Comparison of ENCODE assay signal across 30 cellular contexts in the genomic region with DNA sequence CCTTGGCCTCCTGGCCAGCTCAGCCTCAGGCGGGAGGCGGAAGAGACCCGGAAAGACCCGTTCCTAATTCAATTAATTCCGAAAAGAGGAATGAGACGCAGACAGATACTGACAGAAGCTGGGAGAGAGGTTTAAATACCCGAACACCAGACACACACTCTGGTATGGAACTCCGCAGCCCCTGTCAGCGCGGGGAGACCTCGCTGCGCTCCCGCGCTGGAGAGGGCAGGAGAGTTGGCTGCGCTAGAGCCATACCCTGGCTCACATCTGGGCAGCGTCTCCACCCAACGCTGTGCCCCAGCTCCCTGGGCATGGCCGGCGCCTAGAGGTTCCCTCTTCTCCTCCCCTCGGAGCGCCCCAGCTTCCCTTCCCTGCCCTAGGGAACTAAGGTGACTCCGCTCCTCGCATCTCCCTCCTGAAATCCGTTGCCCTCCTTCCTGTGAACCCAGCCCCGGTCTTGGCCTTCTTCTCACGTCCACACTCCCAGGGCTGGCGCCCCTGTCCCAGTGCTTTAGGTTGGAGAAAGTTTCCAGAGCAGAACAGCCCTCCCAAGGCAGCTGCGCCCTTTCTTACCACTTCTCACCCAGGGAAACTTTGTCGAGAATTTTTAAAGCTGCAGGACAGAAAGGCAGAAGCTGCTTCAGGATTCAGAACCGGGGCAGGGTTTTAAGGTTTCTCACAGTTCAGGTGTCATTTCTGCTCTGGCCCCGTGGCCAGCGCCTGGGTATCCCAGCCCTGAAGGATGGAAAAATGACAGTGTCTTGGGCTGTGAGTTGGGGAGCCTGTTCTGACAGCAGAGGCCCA. TPM values are rescaled to one million over a fixed set of nuclear protein-coding genes. Genes with fewer than 3 reads are reported as not detected.
A peak's percentile ranks its signal among the peaks of the same experiment; 100 is the strongest.
DNase-seq lines count a peak whose midpoint lies in the region; ATAC-seq and TF ChIP-seq lines count a peak whose summit lies in the region.
"Had no signal": no experiment of that assay in that cellular context is flagged by ENCODE, and none has a peak within 500 bp of the region (broad histone marks: within the 10 kb centered on the region; RNA-seq: fewer than 3 reads in every experiment).

No MANE protein-coding gene starts in this region.

- ATAC-seq in stimulated activated memory B cell treated with anti-CD40 and anti-IgM and Interleukin-4, amounts not matched to agents 10 μg/mL and 1 μg/mL and 100 μg/mL, for 72 hours, result no peak
- ATAC-seq: activated naive CD8-positive, alpha-beta T cell treated with anti-CD3 and anti-CD28 coated beads, Interleukin-2, amount 50 U/mL, for 24 hours had no signal

- no peak overlapping the region for H3K4me3 Mint-ChIP-seq in activated T-cell treated with anti-CD3 and anti-CD28 coated beads, Interleukin-2, amount 50 U/mL, for 24 hours
- H3K4me3 Mint-ChIP-seq in endodermal cell, result no peak overlapping the region
- peak overlapping the region; percentile 22 for H3K4me3 Mint-ChIP-seq in stimulated activated memory B cell treated with anti-CD40 and anti-IgM and Interleukin-4, amounts not matched to agents 10 μg/mL and 1 μg/mL and 100 μg/mL, for 72 hours
- H3K4me3 Mint-ChIP-seq: activated CD4-positive, alpha-beta memory T cell treated with anti-CD3 and anti-CD28 coated beads for 36 hours; activated naive CD8-positive, alpha-beta T cell treated with anti-CD3 and anti-CD28 coated beads, Interleukin-2, amount 50 U/mL, for 24 hours; central memory CD8-positive, alpha-beta T cell; nephron progenitor cell; T-helper 1 cell treated with Interleukin-12 subunit alpha and Interleukin-12 subunit beta and Interleukin-4 antibody, amounts not matched to agents 30 μg/mL and 1 μg/mL, for 36 hours had no signal

- H3K79me2 ChIP-seq in PC-9 (ENCODE audit: low read depth), result no peaks in the 10 kb centered on the region
- H3K79me2 ChIP-seq: parathyroid adenoma had no signal

- no peak overlapping the region for H3K9ac ChIP-seq in endodermal cell (ENCODE audit: extremely low read depth, low read length, poor library complexity, severe bottlenecking)
- H3K9ac ChIP-seq: GM23248, parathyroid adenoma had no signal

- H3K4me1 ChIP-seq in HEK293 (ENCODE audit: control insufficient read depth, insufficient read depth, low read length) (peaks cover 4% of the 10 kb centered on the region; the same call in 1 of the 2 replicates), endodermal cell (ENCODE audit: control insufficient read depth, insufficient read depth, low read length) (no peaks in the 10 kb centered on the region), PC-9 (replicated peaks; ENCODE audit: insufficient read depth) (no peaks in the 10 kb centered on the region)

- H4K20me1 ChIP-seq in PC-9 (ENCODE audit: insufficient read depth), result no peaks in the 10 kb centered on the region

- H3K9me3 ChIP-seq in HEK293 (ENCODE audit: control insufficient read depth, insufficient read depth, low read depth, low read length), result no peaks in the 10 kb centered on the region
- no peaks in the 10 kb centered on the region for H3K9me3 ChIP-seq in endodermal cell (ENCODE audit: control insufficient read depth, low read length)
- H3K9me3 ChIP-seq in PC-9 (ENCODE audit: insufficient read depth, low read depth), result no peaks in the 10 kb centered on the region
- H3K9me3 ChIP-seq: lower lobe of right lung, tibial nerve had no signal

- no peaks in the 10 kb centered on the region for H3F3A ChIP-seq in PC-9 (ENCODE audit: insufficient read depth, low read depth)

- CTCF ChIA-PET in HEK293 (lab: Yijun Ruan, JAX), result interaction anchor here (0.6 to 2.1 kb wide), 5 partner anchors 21 to 305 kb away, joined by 4 to 11 read pairs (median 6); no protein-coding TSS in a partner anchor
- CTCF ChIA-PET in PC-9 (lab: Charles Lee), result no interaction called here

- H3K4me1 Mint-ChIP-seq in activated T-cell treated with anti-CD3 and anti-CD28 coated beads, Interleukin-2, amount 50 U/mL, for 24 hours (ENCODE audit: low read depth), result peaks cover 34% of the 10 kb centered on the region
- peaks cover 4% of the 10 kb centered on the region for H3K4me1 Mint-ChIP-seq in endodermal cell
- peaks cover 46% of the 10 kb centered on the region for H3K4me1 Mint-ChIP-seq in stimulated activated memory B cell treated with anti-CD40 and anti-IgM and Interleukin-4, amounts not matched to agents 10 μg/mL and 1 μg/mL and 100 μg/mL, for 72 hours
- H3K4me1 Mint-ChIP-seq: nephron progenitor cell had no signal

- DNase-seq in activated T-cell treated with anti-CD3 and anti-CD28 coated beads, Interleukin-2, amount 50 U/mL, for 24 hours, result no peak
- no peak for DNase-seq in activated T-cell treated with anti-CD3 and anti-CD28 coated beads, Interleukin-2, amount 50 U/mL, for 1 hour
- peak; percentile 69 for DNase-seq in endodermal cell
- no peak for DNase-seq in PC-9
- DNase-seq in mesenteric fat pad (ENCODE audit: low spot score), result no peak
- DNase-seq in NCI-H146 (lab: John Stamatoyannopoulos, UW), result no peak
- DNase-seq: activated CD4-positive, alpha-beta memory T cell treated with anti-CD3 and anti-CD28 coated beads for 36 hours; activated CD4-positive, CD25-positive, alpha-beta regulatory T cell treated with anti-CD3 and anti-CD28 coated beads, Interleukin-2, amount 50 U/mL, for 72 hours; activated gamma-delta T cell; activated naive CD8-positive, alpha-beta T cell treated with anti-CD3 and anti-CD28 coated beads, Interleukin-2, amount 50 U/mL, for 24 hours; GM23248; IMR-90; kidney glomerular epithelial cell; lower lobe of right lung; NCI-H2029 treated with DMSO at 0.1 percent for 48 hours; stimulated activated CD4-positive, alpha-beta T cell treated with anti-CD3 and anti-CD28 coated beads, Interleukin-1b, Interleukin-23, amount 100 ng/mL, for 48 hours; stimulated activated CD8-positive, alpha-beta memory T cell treated with anti-CD3 and anti-CD28 coated beads, Interleukin-4, amount 100 ng/mL, for 48 hours had no signal

- peaks cover 100% of the 10 kb centered on the region for H3K27me3 ChIP-seq in endodermal cell (ENCODE audit: control insufficient read depth, insufficient read depth, low read length, poor library complexity, severe bottlenecking)
- H3K27me3 ChIP-seq in PC-9 (ENCODE audit: insufficient read depth, low read depth), result peaks cover 98% of the 10 kb centered on the region

- no peaks in the 10 kb centered on the region for H3K9me2 ChIP-seq in PC-9 (ENCODE audit: insufficient read depth)

- H3K4me2 ChIP-seq in PC-9, result no peak overlapping the region
- H3K4me2 ChIP-seq: smooth muscle cell had no signal

- H3K27me3 Mint-ChIP-seq in activated T-cell treated with anti-CD3 and anti-CD28 coated beads, Interleukin-2, amount 50 U/mL, for 24 hours, result peaks cover 97% of the 10 kb centered on the region
- H3K27me3 Mint-ChIP-seq in endodermal cell (ENCODE audit: insufficient read depth), result peaks cover 99% of the 10 kb centered on the region
- H3K27me3 Mint-ChIP-seq in stimulated activated memory B cell treated with anti-CD40 and anti-IgM and Interleukin-4, amounts not matched to agents 10 μg/mL and 1 μg/mL and 100 μg/mL, for 72 hours, result peaks cover 94% of the 10 kb centered on the region

- H3K27ac Mint-ChIP-seq in activated T-cell treated with anti-CD3 and anti-CD28 coated beads, Interleukin-2, amount 50 U/mL, for 24 hours, result peak overlapping the region; percentile 61
- no peak overlapping the region for H3K27ac Mint-ChIP-seq in endodermal cell
- no peak overlapping the region for H3K27ac Mint-ChIP-seq in stimulated activated memory B cell treated with anti-CD40 and anti-IgM and Interleukin-4, amounts not matched to agents 10 μg/mL and 1 μg/mL and 100 μg/mL, for 72 hours
- H3K27ac Mint-ChIP-seq: activated CD4-positive, alpha-beta memory T cell treated with anti-CD3 and anti-CD28 coated beads for 36 hours; activated naive CD8-positive, alpha-beta T cell treated with anti-CD3 and anti-CD28 coated beads, Interleukin-2, amount 50 U/mL, for 24 hours; nephron progenitor cell; T-helper 1 cell treated with Interleukin-12 subunit alpha and Interleukin-12 subunit beta and Interleukin-4 antibody, amounts not matched to agents 30 μg/mL and 1 μg/mL, for 36 hours had no signal

- H3K4me3 ChIP-seq in HEK293 (ENCODE audit: low read depth, low read length), result no peak overlapping the region
- no peak overlapping the region for H3K4me3 ChIP-seq in endodermal cell (ENCODE audit: low read length)
- no peak overlapping the region for H3K4me3 ChIP-seq in PC-9
- H3K4me3 ChIP-seq: GM23248, lower lobe of right lung, smooth muscle cell, tibial nerve had no signal

- no peaks in the 10 kb centered on the region for H3K9me3 Mint-ChIP-seq in activated T-cell treated with anti-CD3 and anti-CD28 coated beads, Interleukin-2, amount 50 U/mL, for 24 hours
- H3K9me3 Mint-ChIP-seq in endodermal cell, result no peaks in the 10 kb centered on the region
- H3K9me3 Mint-ChIP-seq in stimulated activated memory B cell treated with anti-CD40 and anti-IgM and Interleukin-4, amounts not matched to agents 10 μg/mL and 1 μg/mL and 100 μg/mL, for 72 hours, result no peaks in the 10 kb centered on the region
- H3K9me3 Mint-ChIP-seq: activated CD4-positive, alpha-beta memory T cell treated with anti-CD3 and anti-CD28 coated beads for 36 hours; activated naive CD8-positive, alpha-beta T cell treated with anti-CD3 and anti-CD28 coated beads, Interleukin-2, amount 50 U/mL, for 24 hours; central memory CD8-positive, alpha-beta T cell; nephron progenitor cell; T-helper 1 cell treated with Interleukin-12 subunit alpha and Interleukin-12 subunit beta and Interleukin-4 antibody, amounts not matched to agents 30 μg/mL and 1 μg/mL, for 36 hours had no signal

- no peaks in the 10 kb centered on the region for H3K36me3 ChIP-seq in HEK293 (ENCODE audit: control insufficient read depth in 2 of 2, insufficient read depth in 1 of 2, low read length in 2 of 2)
- H3K36me3 ChIP-seq in endodermal cell (ENCODE audit: control insufficient read depth, insufficient read depth, low read length), result no peaks in the 10 kb centered on the region
- no peaks in the 10 kb centered on the region for H3K36me3 ChIP-seq in PC-9 (ENCODE audit: low read depth)
- H3K36me3 ChIP-seq: lower lobe of right lung, tibial nerve had no signal

- POLR2A ChIA-PET in HEK293 (lab: Yijun Ruan, JAX) (no interaction called here), PC-9 (lab: Charles Lee; ENCODE audit: unreplicated experiment) (interaction anchor here (0.5 kb wide), 1 partner anchor 7 kb away, joined by 4 read pairs; no protein-coding TSS in a partner anchor)

- H3K27ac ChIP-seq in HEK293 (ENCODE audit: extremely low read depth, low read depth, low read length) (no peak overlapping the region), endodermal cell (ENCODE audit: low read depth, low read length) (no peak overlapping the region), PC-9 (no peak overlapping the region)
- H3K27ac ChIP-seq: epithelial cell of prostate, GM23248, lower lobe of right lung, parathyroid adenoma, tibial nerve had no signal

- TF ChIP-seq CTCF in HEK293 (tag by site-specific recombination; IDR thresholded peaks at IDR 0.05) (no peak), endodermal cell (conservative IDR thresholded peaks at IDR 0.05) (no peak), PC-9 (conservative IDR thresholded peaks at IDR 0.05) (no peak)

- H2AFZ ChIP-seq in PC-9, result no peak overlapping the region
- H2AFZ ChIP-seq: GM23248, parathyroid adenoma had no signal

- 3 to 4% methylated on average over 22 to 32 of the region's 32 CpGs for WGBS in endodermal cell (ENCODE audit: insufficient coverage in 1 of 2, insufficient read length in 1 of 2), 2 experiments

- no peaks in the 10 kb centered on the region for H3K36me3 Mint-ChIP-seq in activated T-cell treated with anti-CD3 and anti-CD28 coated beads, Interleukin-2, amount 50 U/mL, for 24 hours (ENCODE audit: low read depth)
- H3K36me3 Mint-ChIP-seq in endodermal cell (ENCODE audit: low read depth), result no peaks in the 10 kb centered on the region
- no peaks in the 10 kb centered on the region for H3K36me3 Mint-ChIP-seq in stimulated activated memory B cell treated with anti-CD40 and anti-IgM and Interleukin-4, amounts not matched to agents 10 μg/mL and 1 μg/mL and 100 μg/mL, for 72 hours
- H3K36me3 Mint-ChIP-seq: activated CD4-positive, alpha-beta memory T cell treated with anti-CD3 and anti-CD28 coated beads for 36 hours had no signal

- intact Hi-C loops in PC-9 (cut with micrococcal nuclease; ENCODE audit: unreplicated experiment), result no loop called here

- no TSS peak for BruUV-seq in PC-9 (replicated peaks; lab: Mats Ljungman, UMichigan)

RNA-seq across cellular contexts. Expression of gene NEUROD2, which starts 7.9 kb away (rescaled TPM):
- total RNA-seq in endodermal cell (not detected), PC-9 (2021) (not detected in 2 replicates), mesenteric fat pad (not detected)
- not detected for polyA plus RNA-seq in endodermal cell (2013, experiment 1 of 2)
- not detected for polyA plus RNA-seq in endodermal cell (2013, experiment 2 of 2)
- total RNA-seq: A673; activated CD4-positive, alpha-beta memory T cell treated with anti-CD3 and anti-CD28 coated beads for 36 hours; GM23248; IMR-90; lower lobe of right lung; mucosa of gallbladder; SK-MEL-5; smooth muscle cell; tibial nerve had no signal
- polyA plus RNA-seq: BJ, GM23248, IMR-90 had no signal

RNA-seq across cellular contexts. Expression of gene PPP1R1B, which starts 26.9 kb away (rescaled TPM):
- total RNA-seq in endodermal cell (1 to 10 TPM; 1.0 to 2.1 TPM), PC-9 (2021) (not detected in 2 replicates), mesenteric fat pad (33.1 TPM)
- 0.46 TPM for polyA plus RNA-seq in endodermal cell (2013, experiment 1 of 2)
- polyA plus RNA-seq in endodermal cell (2013, experiment 2 of 2), result not detected
- total RNA-seq: activated CD4-positive, alpha-beta memory T cell treated with anti-CD3 and anti-CD28 coated beads for 36 hours; GM23248; IMR-90; smooth muscle cell had no signal
- polyA plus RNA-seq: BJ, GM23248, IMR-90, smooth muscle cell had no signal

RNA-seq across cellular contexts. Expression of gene STARD3, which starts 37.1 kb away (rescaled TPM):
- total RNA-seq in endodermal cell (10 to 100 TPM; 60.3 to 60.5 TPM), PC-9 (2021) (47.7 and 55.9 TPM in 2 replicates), mesenteric fat pad (49.2 TPM)
- 52.0 TPM for polyA plus RNA-seq in endodermal cell (2013, experiment 1 of 2)
- 54.0 TPM for polyA plus RNA-seq in endodermal cell (2013, experiment 2 of 2)

Comparison
In these comparisons a context has a peak if more than half of its experiments do, and no peak if none do; other contexts are left out.
1. RNA of gene PPP1R1B, which starts 26.9 kb away (total RNA-seq): 33.1 TPM in mesenteric fat pad (single experiment); 1.0 to 2.1 TPM in endodermal cell and not detected in PC-9; every median in the first group is over 10 times any median in the second.